Comparison of ENCODE assay signal across 9 cellular contexts in genomic region chr10:63633677-63634487, GRCh38.
DNase-seq lines count a peak whose midpoint lies in the region; ATAC-seq and TF ChIP-seq lines count a peak whose summit lies in the region.
"Had no signal": no experiment of that assay in that cellular context is flagged by ENCODE, and none has a peak within 500 bp of the region (broad histone marks: within the 10 kb centered on the region; RNA-seq: fewer than 3 reads in every experiment).

No MANE protein-coding gene starts in this region.

- DNase-seq in DMS53 (lab: John Stamatoyannopoulos, UW) (peak; percentile 66), KBM-7 (peak; percentile 64), amniotic epithelial cell (ENCODE audit: low read depth) (peak; percentile 24), right lobe of liver (no peak)
- no peak for DNase-seq in NK-92 treated with Interleukin-12 subunit alpha and Interleukin-12 subunit beta, amount 100 ng/mL, for 24 hours (lab: John Stamatoyannopoulos, UW)

- no peak overlapping the region for H3K27ac ChIP-seq in right lobe of liver
- H3K27ac ChIP-seq: SJSA1 had no signal

- no peak for ATAC-seq in right lobe of liver
- ATAC-seq in HG03378 (IDR thresholded peaks at IDR 0.05; ENCODE audit: unreplicated experiment), result no peak
- ATAC-seq in HG02870 (IDR thresholded peaks at IDR 0.05; ENCODE audit: unreplicated experiment), result no peak
- no peak for ATAC-seq in activated CD4-positive, CD25-positive, alpha-beta regulatory T cell treated with anti-CD3 and anti-CD28 coated beads, Interleukin-2, amount 50 U/mL, for 24 hours

- no peak overlapping the region for H3K4me3 ChIP-seq in right lobe of liver
- H3K4me3 ChIP-seq: SJSA1 had no signal

- peak; percentile 33 to 57 (median 48) for TF ChIP-seq CTCF in right lobe of liver (IDR thresholded peaks at IDR 0.05)

- intact Hi-C loops in right lobe of liver (cut with DNase I), result loop anchor here in 1 of 2 donors (5.0 kb wide), 1 partner anchor 78 kb away; no protein-coding TSS in a partner anchor

- TF ChIP-seq POLR2A in right lobe of liver (IDR thresholded peaks at IDR 0.05), result no peak

- no peaks in the 10 kb centered on the region for H3K9me3 ChIP-seq in right lobe of liver
- H3K9me3 ChIP-seq: SJSA1 had no signal

- H3K4me1 ChIP-seq in right lobe of liver, result peaks cover 0 to 6% (median 0%) of the 10 kb centered on the region in 4 donors

- H3K27me3 ChIP-seq in right lobe of liver, result no peaks in the 10 kb centered on the region
- H3K27me3 ChIP-seq: SJSA1 had no signal

- H3K36me3 ChIP-seq in right lobe of liver, result no peaks in the 10 kb centered on the region
- H3K36me3 ChIP-seq: SJSA1 had no signal

- WGBS in right lobe of liver (ENCODE audit: insufficient coverage, low coverage, low lambda C conversion rate, missing lambda C conversion rate), result 60% methylated on average over 5 of the region's 5 CpGs

- in situ Hi-C loops in KBM-7 (cut with MboI; ENCODE audit: low pct_unique_long_range_greater_than_20kb, low sequenced_read_pairs), result no loop called here

Comparison
In these comparisons a context has a peak if more than half of its experiments do, and no peak if none do; other contexts are left out.
1. DNase-seq: peak in DMS53 (single experiment), KBM-7 (single experiment) and amniotic epithelial cell (single experiment); none in right lobe of liver (0 of 3) and NK-92 treated with Interleukin-12 subunit alpha and Interleukin-12 subunit beta, amount 100 ng/mL, for 24 hours (single experiment).